ENCODE assay signal across 8 cellular contexts in the genomic region with DNA sequence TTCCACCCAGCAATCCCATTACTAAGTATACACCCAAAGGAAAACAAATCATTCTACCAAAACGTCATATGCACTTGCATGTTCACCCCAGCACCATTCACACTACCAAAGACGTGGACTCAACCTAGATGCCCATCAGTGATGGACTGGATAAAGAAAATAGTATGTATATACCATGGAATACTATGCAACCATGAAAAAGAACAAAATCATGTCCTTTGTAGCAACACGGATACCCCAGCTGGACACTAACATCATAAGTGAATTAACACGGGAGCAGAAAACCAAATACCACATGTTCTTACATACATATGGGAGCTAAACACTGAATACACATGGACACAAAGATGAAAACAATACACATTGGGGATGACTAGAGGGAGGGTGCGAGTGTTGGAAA.
"Had no signal": no experiment of that assay in that cellular context is flagged by ENCODE, and none has a peak within 500 bp of the region (broad histone marks: within the 10 kb centered on the region; RNA-seq: fewer than 3 reads in every experiment).

No MANE protein-coding gene starts in this region.

- DNase-seq: GM23248, GOT3, H7, KG1 had no signal

- H3K27ac ChIP-seq: GM23248, HL-60 had no signal

- H2AFZ ChIP-seq: GM23248 had no signal

- H3K9me3 ChIP-seq: HAP-1 had no signal

- FAIRE-seq: HepG2 had no signal

- H3K4me3 ChIP-seq: GM23248, HAP-1 had no signal

- H3K36me3 ChIP-seq: HAP-1 had no signal

- ATAC-seq: HCT116, HepG2 had no signal

- H3K9ac ChIP-seq: GM23248 had no signal
